In genomic region chr2:112275887-112276773, GRCh38 we compare ENCODE assay signal across 8 cellular contexts. TPM values are rescaled to one million over a fixed set of nuclear protein-coding genes. Genes with fewer than 3 reads are reported as not detected.
DNase-seq lines count a peak whose midpoint lies in the region; ATAC-seq and TF ChIP-seq lines count a peak whose summit lies in the region.

No MANE protein-coding gene starts in this region.

- ATAC-seq in HG03457 (IDR thresholded peaks at IDR 0.05; ENCODE audit: unreplicated experiment): peak; percentile 33
- ATAC-seq in right lobe of liver: peak; percentile 75 to 83 (median 78)

- intact Hi-C loops in right lobe of liver (cut with DNase I): no loop called here

- H3K27ac ChIP-seq in right lobe of liver: peak overlapping the region; percentile 100

- no peaks in the 10 kb centered on the region for H3K9me3 ChIP-seq in BE2C
- H3K9me3 ChIP-seq in right lobe of liver: no peaks in the 10 kb centered on the region

- TF ChIP-seq CTCF in BE2C (IDR thresholded peaks at IDR 0.05; ENCODE audit: low read depth, low read length): no peak
- TF ChIP-seq CTCF in right lobe of liver (IDR thresholded peaks at IDR 0.05): no peak

- TF ChIP-seq POLR2A in right lobe of liver (IDR thresholded peaks at IDR 0.05): peak; percentile 83

- peak; percentile 78 for DNase-seq in BE2C
- peak; percentile 15 for DNase-seq in GM19240 (ENCODE audit: insufficient read length, low spot score)
- DNase-seq in NCI-H69 (lab: John Stamatoyannopoulos, UW): peak; percentile 87
- DNase-seq in activated CD4-positive, alpha-beta T cell treated with anti-CD3 and anti-CD28 coated beads, Interleukin-2, amount 50 U/mL, for 4 hours: peak; percentile 74 to 78
- peak; percentile 92 for DNase-seq in dermis blood vessel endothelial cell
- peak; percentile 91 to 98 (median 97) for DNase-seq in right lobe of liver
- DNase-seq in stimulated activated CD4-positive, alpha-beta T cell treated with anti-CD3 and anti-CD28 coated beads, Interleukin-4, amount 100 ng/mL, for 24 hours: peak; percentile 81

- WGBS in right lobe of liver (ENCODE audit: insufficient coverage, low coverage, low lambda C conversion rate, missing lambda C conversion rate): under 1% methylated on average over 19 of the region's 66 CpGs

- H3K4me1 ChIP-seq in BE2C: no peaks in the 10 kb centered on the region
- H3K4me1 ChIP-seq in right lobe of liver: peaks cover 0 to 15% (median 3%) of the 10 kb centered on the region in 4 donors

- H3K27me3 ChIP-seq in BE2C: no peaks in the 10 kb centered on the region
- no peaks in the 10 kb centered on the region for H3K27me3 ChIP-seq in right lobe of liver

- H3K36me3 ChIP-seq in BE2C (no peaks in the 10 kb centered on the region), right lobe of liver (no peaks in the 10 kb centered on the region)

- H3K4me3 ChIP-seq in BE2C (ENCODE audit: low read depth, low read length) (peak overlapping the region; percentile 78), right lobe of liver (peak overlapping the region; percentile 61 to 78 (median 77))

RNA-seq across cellular contexts. Expression of gene ZC3H6, which starts 0.7 kb away (rescaled TPM):
- 0.68 TPM for polyA plus RNA-seq in BE2C (2012; ENCODE audit: insufficient read depth, insufficient read length, low read depth)
- total RNA-seq in dermis blood vessel endothelial cell (2.0 and 4.2 TPM in 2 replicates), right lobe of liver (1 to 10 TPM; 1.2 to 4.3 (median 2.5) TPM)

RNA-seq across cellular contexts. Expression of gene ZC3H8, which starts 21.3 kb away (rescaled TPM):
- 8.1 TPM for polyA plus RNA-seq in BE2C (2012; ENCODE audit: insufficient read depth, insufficient read length, low read depth)
- total RNA-seq in dermis blood vessel endothelial cell: 7.3 and 8.5 TPM in 2 replicates
- total RNA-seq in right lobe of liver: 10 to 100 TPM in 2 of 6 experiments, 1 to 10 TPM in 4; 3.4 to 34.4 (median 4.5) TPM

Comparison
In these comparisons a context has a peak if more than half of its experiments do, and no peak if none do; other contexts are left out.
1. Peak in every context shown above with its lines: DNase-seq, ATAC-seq, H3K4me3 ChIP-seq and H3K27ac ChIP-seq.
2. DNase-seq: peak in every context shown above with its lines; median percentile 97 in right lobe of liver; 92 in dermis blood vessel endothelial cell; 87 in NCI-H69; 81 in stimulated activated CD4-positive, alpha-beta T cell treated with anti-CD3 and anti-CD28 coated beads, Interleukin-4, amount 100 ng/mL, for 24 hours; 78 in BE2C; 76 in activated CD4-positive, alpha-beta T cell treated with anti-CD3 and anti-CD28 coated beads, Interleukin-2, amount 50 U/mL, for 4 hours; 15 in GM19240.